8 cellular contexts compared by ENCODE assay signal in genomic region chr5:129094924-129095797, GRCh38. TPM values are rescaled to one million over a fixed set of nuclear protein-coding genes. Genes with fewer than 3 reads are reported as not detected.
DNase-seq lines count a peak whose midpoint lies in the region; ATAC-seq and TF ChIP-seq lines count a peak whose summit lies in the region.

No MANE protein-coding gene starts in this region.

- DNase-seq in Caco-2 (peak; percentile 82 to 83), SJSA1 (ENCODE audit: low read depth in 1 of 2, low spot score in 2 of 2) (peak; percentile 73 to 78), amniotic stem cell (lab: John Stamatoyannopoulos, UW) (peak; percentile 13), hepatic stellate cell (ENCODE audit: low spot score) (peak; percentile 33), putamen (ENCODE audit: low spot score) (peak; percentile 33), GF-D8 (lab: John Stamatoyannopoulos, UW) (no peak)

- no peaks in the 10 kb centered on the region for H3K9me3 Mint-ChIP-seq in Caco-2 (ENCODE audit: unreplicated experiment)

- H3K27me3 Mint-ChIP-seq in Caco-2 (ENCODE audit: insufficient read depth, unreplicated experiment): peaks cover 11% of the 10 kb centered on the region

- no TSS peak for BruUV-seq in Caco-2 (replicated peaks; lab: Mats Ljungman, UMichigan)

- peak overlapping the region; percentile 78 for H3K4me3 Mint-ChIP-seq in Caco-2 (ENCODE audit: unreplicated experiment)

- intact Hi-C loops in Caco-2 (cut with micrococcal nuclease; ENCODE audit: unreplicated experiment): loop anchor here (1.0 to 2.0 kb wide), 2 partner anchors 44 to 190 kb away; no protein-coding TSS in a partner anchor

- no peaks in the 10 kb centered on the region for H3K4me1 ChIP-seq in Caco-2
- H3K4me1 ChIP-seq in SJSA1 (replicated peaks): peaks cover 9% of the 10 kb centered on the region

- H3K9me3 ChIP-seq in Caco-2: no peaks in the 10 kb centered on the region
- no peaks in the 10 kb centered on the region for H3K9me3 ChIP-seq in SJSA1 (replicated peaks)

- H3K27ac Mint-ChIP-seq in Caco-2 (ENCODE audit: unreplicated experiment): peak overlapping the region; percentile 27

- ATAC-seq in GM19455 (IDR thresholded peaks at IDR 0.05; ENCODE audit: unreplicated experiment) (peak; percentile 58), HG03521 (IDR thresholded peaks at IDR 0.05; ENCODE audit: unreplicated experiment) (peak; percentile 37)

- H3K27ac ChIP-seq in SJSA1: no peak overlapping the region

- no peaks in the 10 kb centered on the region for H3K36me3 ChIP-seq in Caco-2 (ENCODE audit: control insufficient read depth, insufficient read depth, low read length)
- H3K36me3 ChIP-seq in SJSA1: peaks cover 6% of the 10 kb centered on the region

- no peaks in the 10 kb centered on the region for H3K4me1 Mint-ChIP-seq in Caco-2 (ENCODE audit: low read depth, unreplicated experiment)

- peak overlapping the region; percentile 100 for H3K4me3 ChIP-seq in Caco-2 (ENCODE audit: low read depth, low read length)
- peak overlapping the region; percentile 90 for H3K4me3 ChIP-seq in SJSA1

- H3K36me3 Mint-ChIP-seq in Caco-2 (ENCODE audit: insufficient read depth, unreplicated experiment): peaks cover 5% of the 10 kb centered on the region

- CTCF ChIA-PET in Caco-2 (lab: Charles Lee): interaction anchor here (0.6 to 2.0 kb wide), 3 partner anchors 190 to 596 kb away, joined by 3 to 9 read pairs (median 6); no protein-coding TSS in a partner anchor

- POLR2A ChIA-PET in Caco-2 (lab: Charles Lee): interaction anchor here (0.5 kb wide), 1 partner anchor 16 kb away, joined by 8 read pairs; no protein-coding TSS in a partner anchor

- TF ChIP-seq CTCF in Caco-2 (IDR thresholded peaks at IDR 0.05; ENCODE audit: insufficient read depth in 1 of 2, low read depth in 1 of 2, low read length in 1 of 2, severe bottlenecking in 1 of 2, unreplicated experiment in 1 of 2): peak in 1 of 2 experiments; percentile 35

- no peaks in the 10 kb centered on the region for H3K27me3 ChIP-seq in Caco-2 (replicated peaks; ENCODE audit: control insufficient read depth, insufficient read depth, low read length)
- no peaks in the 10 kb centered on the region for H3K27me3 ChIP-seq in SJSA1 (replicated peaks)

RNA-seq across cellular contexts. Expression of gene ISOC1, which starts 0.6 kb away (rescaled TPM):
- 29.8 and 33.3 TPM in 2 replicates for total RNA-seq in Caco-2 (2022)
- total RNA-seq in SJSA1 (2014; rRNA removed; shearing (Covaris generic)): 47.1 and 57.4 TPM in 2 replicates
